Comparison of ENCODE assay signal across 12 cellular contexts in genomic region chr2:15031745-15032240, GRCh38.
A peak's percentile ranks its signal among the peaks of the same experiment; 100 is the strongest.
DNase-seq lines count a peak whose midpoint lies in the region; ATAC-seq and TF ChIP-seq lines count a peak whose summit lies in the region.
"Had no signal": no experiment of that assay in that cellular context is flagged by ENCODE, and none has a peak within 500 bp of the region (broad histone marks: within the 10 kb centered on the region; RNA-seq: fewer than 3 reads in every experiment).

No MANE protein-coding gene starts in this region.

- H3K4me1 ChIP-seq in BLaER1 (peaks cover 7% of the 10 kb centered on the region; the same call in 1 of the 2 replicates), SK-N-SH (ENCODE audit: control insufficient read depth in 1 of 2, insufficient read depth in 2 of 2, low read depth in 1 of 2, low read length in 1 of 2) (no peaks in the 10 kb centered on the region; a peak in 1 of 4 replicates)

- TF ChIP-seq CTCF in HL-60 (IDR thresholded peaks at IDR 0.05; ENCODE audit: insufficient read depth, low read length) = no peak
- TF ChIP-seq CTCF in SK-N-SH (IDR thresholded peaks at IDR 0.05) = no peak

- H3F3A ChIP-seq in SK-N-SH (replicated peaks; ENCODE audit: insufficient read depth) = no peaks in the 10 kb centered on the region

- H3K27ac ChIP-seq in BLaER1 (no peak overlapping the region), HL-60 (replicated peaks) (peak overlapping the region; percentile 71), SK-N-SH (ENCODE audit: low read depth in 2 of 2, low read length in 1 of 2) (no peak overlapping the region)
- H3K27ac ChIP-seq: skin epidermis had no signal

- H4K20me1 ChIP-seq in BLaER1 (no peaks in the 10 kb centered on the region), SK-N-SH (ENCODE audit: insufficient read depth) (no peaks in the 10 kb centered on the region)

- no peaks in the 10 kb centered on the region for H3K36me3 ChIP-seq in BLaER1
- H3K36me3 ChIP-seq in SK-N-SH (replicated peaks in 1 of 2; ENCODE audit: control insufficient read depth in 1 of 2, insufficient read depth in 2 of 2, low read length in 1 of 2) = no peaks in the 10 kb centered on the region
- H3K36me3 ChIP-seq in MG63 = no peaks in the 10 kb centered on the region

- CTCF ChIA-PET in SK-N-SH (lab: Yijun Ruan, JAX) = interaction anchor here (0.7 to 0.9 kb wide), 2 partner anchors 28 to 561 kb away, joined by 3 read pairs; no protein-coding TSS in a partner anchor

- DNase-seq in HL-60 (ENCODE audit: low read depth in 1 of 2, low spot score in 1 of 2) (peak in 1 of 2 experiments; percentile 65), islet precursor cell (no peak), SK-N-SH (no peak), MG63 (no peak)
- DNase-seq in stimulated activated CD4-positive, alpha-beta T cell treated with anti-CD3 and anti-CD28 coated beads, Interleukin-4, amount 100 ng/mL, for 4 hours = no peak
- DNase-seq: activated naive CD4-positive, alpha-beta T cell treated with Interleukin-2 at 50 U/mL for 16 hours; NCI-H187; substantia nigra had no signal

- H3K9ac ChIP-seq in BLaER1 (no peak overlapping the region), SK-N-SH (no peak overlapping the region)

- H3K27me3 ChIP-seq in BLaER1 (no peaks in the 10 kb centered on the region), HL-60 (ENCODE audit: insufficient read depth, poor library complexity, severe bottlenecking) (no peaks in the 10 kb centered on the region), SK-N-SH (ENCODE audit: insufficient read depth) (no peaks in the 10 kb centered on the region), MG63 (no peaks in the 10 kb centered on the region)

- POLR2A ChIA-PET in SK-N-SH (lab: Yijun Ruan, JAX) = no interaction called here

- H3K4me2 ChIP-seq in BLaER1 (peak overlapping the region; percentile 4; the same call in 1 of the 2 replicates), SK-N-SH (no peak overlapping the region)

- H3K9me2 ChIP-seq in SK-N-SH = no peaks in the 10 kb centered on the region

- TF ChIP-seq RAD21 in SK-N-SH (IDR thresholded peaks at IDR 0.05; ENCODE audit: low read length) = no peak

- no peak overlapping the region for H2AFZ ChIP-seq in SK-N-SH (ENCODE audit: low read depth)

- peak; percentile 95 for ATAC-seq in GM19035 (IDR thresholded peaks at IDR 0.05; ENCODE audit: unreplicated experiment)
- peak; percentile 93 for ATAC-seq in HG02678 (IDR thresholded peaks at IDR 0.05; ENCODE audit: unreplicated experiment)

- no peak overlapping the region for H3K4me3 ChIP-seq in BLaER1
- H3K4me3 ChIP-seq in HL-60 (replicated peaks; ENCODE audit: insufficient read depth, low read length) = no peak overlapping the region
- H3K4me3 ChIP-seq in SK-N-SH (ENCODE audit: low read depth in 2 of 2, low read length in 1 of 2) = no peak overlapping the region
- H3K4me3 ChIP-seq in MG63 = no peak overlapping the region
- H3K4me3 ChIP-seq: skin epidermis had no signal

- TF ChIP-seq EP300 in SK-N-SH (IDR thresholded peaks at IDR 0.05; ENCODE audit: borderline replicate concordance in 1 of 2, low read depth in 1 of 2, low read length in 1 of 2) = no peak

- 12% methylated on average over 4 of the region's 4 CpGs for WGBS in SK-N-SH (ENCODE audit: low lambda C conversion rate)

- no peaks in the 10 kb centered on the region for H3K79me2 ChIP-seq in SK-N-SH (ENCODE audit: insufficient read depth)

- H3K9me3 ChIP-seq in BLaER1 (no peaks in the 10 kb centered on the region), SK-N-SH (no peaks in the 10 kb centered on the region), MG63 (no peaks in the 10 kb centered on the region)

TF ChIP-seq in SK-N-SH, 30 proteins besides CTCF, POLR2A, EP300 and RAD21:
- TF ChIP-seq USF1 (IDR thresholded peaks at IDR 0.05; ENCODE audit: borderline replicate concordance, low read depth) (no peak), REST (IDR thresholded peaks at IDR 0.05; ENCODE audit: low read depth, low read length) (no peak), MAX (IDR thresholded peaks at IDR 0.05; ENCODE audit: low read depth) (no peak), SIN3A (IDR thresholded peaks at IDR 0.05; ENCODE audit: borderline replicate concordance, low read depth, low read length) (no peak), TEAD4 (IDR thresholded peaks at IDR 0.05; ENCODE audit: borderline replicate concordance, insufficient read depth) (no peak), NFIC (IDR thresholded peaks at IDR 0.05; ENCODE audit: borderline replicate concordance) (no peak), POLR2AphosphoS5 (IDR thresholded peaks at IDR 0.05; ENCODE audit: low read depth, low read length) (no peak), CHD2 (IDR thresholded peaks at IDR 0.05; ENCODE audit: low read length, partially characterized antibody) (no peak), EZH2phosphoT487 (IDR thresholded peaks at IDR 0.05; ENCODE audit: borderline replicate concordance, low read depth) (no peak), USF2 (IDR thresholded peaks at IDR 0.05; ENCODE audit: borderline replicate concordance, low read depth, low read length) (no peak), RFX5 (IDR thresholded peaks at IDR 0.05; ENCODE audit: low read length) (no peak), NRF1 (IDR thresholded peaks at IDR 0.05; ENCODE audit: low read depth, low read length) (no peak)
